ENCODE assay signal across 1 cellular context in the genomic region with DNA sequence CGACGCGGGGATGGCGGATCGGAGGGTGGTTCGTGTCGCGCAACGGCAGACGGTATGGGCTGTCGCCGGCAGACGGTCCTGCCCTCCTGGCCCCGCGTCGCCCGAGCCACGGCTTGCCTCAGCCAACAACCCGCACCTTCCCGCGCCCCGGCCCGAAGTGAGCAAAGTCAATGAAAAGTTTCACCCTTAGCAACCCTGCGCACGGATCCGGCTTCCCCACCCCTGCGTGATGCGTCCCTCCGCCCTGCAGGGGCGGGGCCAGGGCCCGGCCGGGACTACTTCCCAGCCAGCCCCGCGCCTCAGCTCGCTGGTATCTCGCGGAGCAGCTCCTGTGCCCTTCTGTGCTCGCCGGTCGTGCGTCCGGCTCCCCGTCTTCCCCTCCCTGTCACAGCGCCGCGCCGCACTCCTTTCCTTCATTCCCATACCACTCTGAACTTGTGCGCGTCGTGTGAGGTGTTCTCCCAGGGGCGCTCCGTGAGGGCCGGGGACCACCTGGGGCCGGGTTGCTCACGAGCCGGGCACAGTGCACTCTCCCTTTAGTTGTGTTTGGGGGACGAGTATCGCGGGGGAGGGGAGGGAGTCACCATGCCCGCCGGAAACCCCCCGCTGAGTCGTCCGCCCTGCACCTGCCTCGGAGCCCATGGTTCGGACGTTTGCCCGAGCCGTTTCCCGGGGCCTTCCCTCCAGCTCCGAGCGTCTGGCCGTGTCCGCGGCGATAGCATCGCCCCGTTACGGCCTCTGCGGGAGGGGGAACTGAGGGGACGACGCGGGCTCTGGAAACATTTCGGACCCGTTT.
TF ChIP-seq lines count a peak whose summit lies in the region.

A gene with protein sequence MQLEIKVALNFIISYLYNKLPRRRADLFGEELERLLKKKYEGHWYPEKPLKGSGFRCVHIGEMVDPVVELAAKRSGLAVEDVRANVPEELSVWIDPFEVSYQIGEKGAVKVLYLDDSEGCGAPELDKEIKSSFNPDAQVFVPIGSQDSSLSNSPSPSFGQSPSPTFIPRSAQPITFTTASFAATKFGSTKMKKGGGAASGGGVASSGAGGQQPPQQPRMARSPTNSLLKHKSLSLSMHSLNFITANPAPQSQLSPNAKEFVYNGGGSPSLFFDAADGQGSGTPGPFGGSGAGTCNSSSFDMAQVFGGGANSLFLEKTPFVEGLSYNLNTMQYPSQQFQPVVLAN (minus strand): TSS at position 163 of the 796 bp plus-strand sequence. CDS start 9,456 bp downstream, outside the sequence.

TF ChIP-seq in WTC11, 78 proteins besides CTCF, POLR2A, EP300 and RAD21 (continued from another document and continues in another):
- TF ChIP-seq, protein P1, sequence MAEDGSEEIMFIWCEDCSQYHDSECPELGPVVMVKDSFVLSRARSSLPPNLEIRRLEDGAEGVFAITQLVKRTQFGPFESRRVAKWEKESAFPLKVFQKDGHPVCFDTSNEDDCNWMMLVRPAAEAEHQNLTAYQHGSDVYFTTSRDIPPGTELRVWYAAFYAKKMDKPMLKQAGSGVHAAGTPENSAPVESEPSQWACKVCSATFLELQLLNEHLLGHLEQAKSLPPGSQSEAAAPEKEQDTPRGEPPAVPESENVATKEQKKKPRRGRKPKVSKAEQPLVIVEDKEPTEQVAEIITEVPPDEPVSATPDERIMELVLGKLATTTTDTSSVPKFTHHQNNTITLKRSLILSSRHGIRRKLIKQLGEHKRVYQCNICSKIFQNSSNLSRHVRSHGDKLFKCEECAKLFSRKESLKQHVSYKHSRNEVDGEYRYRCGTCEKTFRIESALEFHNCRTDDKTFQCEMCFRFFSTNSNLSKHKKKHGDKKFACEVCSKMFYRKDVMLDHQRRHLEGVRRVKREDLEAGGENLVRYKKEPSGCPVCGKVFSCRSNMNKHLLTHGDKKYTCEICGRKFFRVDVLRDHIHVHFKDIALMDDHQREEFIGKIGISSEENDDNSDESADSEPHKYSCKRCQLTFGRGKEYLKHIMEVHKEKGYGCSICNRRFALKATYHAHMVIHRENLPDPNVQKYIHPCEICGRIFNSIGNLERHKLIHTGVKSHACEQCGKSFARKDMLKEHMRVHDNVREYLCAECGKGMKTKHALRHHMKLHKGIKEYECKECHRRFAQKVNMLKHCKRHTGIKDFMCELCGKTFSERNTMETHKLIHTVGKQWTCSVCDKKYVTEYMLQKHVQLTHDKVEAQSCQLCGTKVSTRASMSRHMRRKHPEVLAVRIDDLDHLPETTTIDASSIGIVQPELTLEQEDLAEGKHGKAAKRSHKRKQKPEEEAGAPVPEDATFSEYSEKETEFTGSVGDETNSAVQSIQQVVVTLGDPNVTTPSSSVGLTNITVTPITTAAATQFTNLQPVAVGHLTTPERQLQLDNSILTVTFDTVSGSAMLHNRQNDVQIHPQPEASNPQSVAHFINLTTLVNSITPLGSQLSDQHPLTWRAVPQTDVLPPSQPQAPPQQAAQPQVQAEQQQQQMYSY (CRISPR knock-in tag; IDR thresholded peaks at IDR 0.05): peak; percentile 11; the same call in 1 of the 2 replicates
- TF ChIP-seq JAZF1 (CRISPR knock-in tag; IDR thresholded peaks at IDR 0.05) (no peak), KAT7 (CRISPR knock-in tag; IDR thresholded peaks at IDR 0.05; ENCODE audit: borderline replicate concordance) (peak; percentile 57; the same call in 1 of the 2 replicates), ZNF423 (CRISPR knock-in tag; IDR thresholded peaks at IDR 0.05) (peak; percentile 80), RELA (CRISPR knock-in tag; IDR thresholded peaks at IDR 0.05; ENCODE audit: borderline replicate concordance) (no peak), FOXK1 (CRISPR knock-in tag; IDR thresholded peaks at IDR 0.05) (peak; percentile 65), ZNF232 (CRISPR knock-in tag; IDR thresholded peaks at IDR 0.05) (peak; percentile 74), FOXP1 (CRISPR knock-in tag; IDR thresholded peaks at IDR 0.05; ENCODE audit: borderline replicate concordance) (peak; percentile 86), MXD4 (CRISPR knock-in tag; IDR thresholded peaks at IDR 0.05; ENCODE audit: borderline replicate concordance) (no peak), RORB (CRISPR knock-in tag; IDR thresholded peaks at IDR 0.05) (peak; percentile 93), NR2C2 (CRISPR knock-in tag; IDR thresholded peaks at IDR 0.05) (no peak), NFATC4 (CRISPR knock-in tag; IDR thresholded peaks at IDR 0.05) (peak; percentile 94), CBFB (CRISPR knock-in tag; IDR thresholded peaks at IDR 0.05; ENCODE audit: low read depth) (peak; percentile 99), NFE2L1 (CRISPR knock-in tag; IDR thresholded peaks at IDR 0.05) (peak; percentile 83), SOX15 (CRISPR knock-in tag; IDR thresholded peaks at IDR 0.05) (no peak), ZNF416 (CRISPR knock-in tag; IDR thresholded peaks at IDR 0.05) (peak; percentile 97), ZNF317 (CRISPR knock-in tag; IDR thresholded peaks at IDR 0.05; ENCODE audit: borderline replicate concordance, low read depth) (0 out of 2 replicates have a peak, but pooled peaks have one; percentile 29), OVOL2 (CRISPR knock-in tag; IDR thresholded peaks at IDR 0.05; ENCODE audit: borderline replicate concordance) (peak; percentile 63; the same call in 1 of the 2 replicates), EMX1 (CRISPR knock-in tag; IDR thresholded peaks at IDR 0.05) (peak; percentile 89), GABPB1 (CRISPR knock-in tag; IDR thresholded peaks at IDR 0.05) (peak; percentile 87; the same call in 1 of the 2 replicates), MYBL2 (CRISPR knock-in tag; IDR thresholded peaks at IDR 0.05) (peak; percentile 84), TEAD4 (CRISPR knock-in tag; IDR thresholded peaks at IDR 0.05) (peak; percentile 11; the same call in 1 of the 2 replicates), SP1 (CRISPR knock-in tag; conservative IDR thresholded peaks at IDR 0.05) (peak; percentile 99), IRF2 (CRISPR knock-in tag; IDR thresholded peaks at IDR 0.05; ENCODE audit: borderline replicate concordance, low read depth) (0 out of 2 replicates have a peak, but pooled peaks have one; percentile 47), SMAD3 (CRISPR knock-in tag; IDR thresholded peaks at IDR 0.05; ENCODE audit: borderline replicate concordance) (peak; percentile 23; the same call in 1 of the 2 replicates)
- TF ChIP-seq, protein P2, sequence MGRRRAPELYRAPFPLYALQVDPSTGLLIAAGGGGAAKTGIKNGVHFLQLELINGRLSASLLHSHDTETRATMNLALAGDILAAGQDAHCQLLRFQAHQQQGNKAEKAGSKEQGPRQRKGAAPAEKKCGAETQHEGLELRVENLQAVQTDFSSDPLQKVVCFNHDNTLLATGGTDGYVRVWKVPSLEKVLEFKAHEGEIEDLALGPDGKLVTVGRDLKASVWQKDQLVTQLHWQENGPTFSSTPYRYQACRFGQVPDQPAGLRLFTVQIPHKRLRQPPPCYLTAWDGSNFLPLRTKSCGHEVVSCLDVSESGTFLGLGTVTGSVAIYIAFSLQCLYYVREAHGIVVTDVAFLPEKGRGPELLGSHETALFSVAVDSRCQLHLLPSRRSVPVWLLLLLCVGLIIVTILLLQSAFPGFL (CRISPR knock-in tag; IDR thresholded peaks at IDR 0.05; ENCODE audit: borderline replicate concordance): peak; percentile 53; the same call in 1 of the 2 replicates
- TF ChIP-seq, protein P3, sequence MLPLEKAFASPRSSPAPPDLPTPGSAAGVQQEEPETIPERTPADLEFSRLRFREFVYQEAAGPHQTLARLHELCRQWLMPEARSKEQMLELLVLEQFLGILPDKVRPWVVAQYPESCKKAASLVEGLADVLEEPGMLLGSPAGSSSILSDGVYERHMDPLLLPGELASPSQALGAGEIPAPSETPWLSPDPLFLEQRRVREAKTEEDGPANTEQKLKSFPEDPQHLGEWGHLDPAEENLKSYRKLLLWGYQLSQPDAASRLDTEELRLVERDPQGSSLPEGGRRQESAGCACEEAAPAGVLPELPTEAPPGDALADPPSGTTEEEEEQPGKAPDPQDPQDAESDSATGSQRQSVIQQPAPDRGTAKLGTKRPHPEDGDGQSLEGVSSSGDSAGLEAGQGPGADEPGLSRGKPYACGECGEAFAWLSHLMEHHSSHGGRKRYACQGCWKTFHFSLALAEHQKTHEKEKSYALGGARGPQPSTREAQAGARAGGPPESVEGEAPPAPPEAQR (CRISPR knock-in tag; IDR thresholded peaks at IDR 0.05): no peak
- TF ChIP-seq, protein P4, sequence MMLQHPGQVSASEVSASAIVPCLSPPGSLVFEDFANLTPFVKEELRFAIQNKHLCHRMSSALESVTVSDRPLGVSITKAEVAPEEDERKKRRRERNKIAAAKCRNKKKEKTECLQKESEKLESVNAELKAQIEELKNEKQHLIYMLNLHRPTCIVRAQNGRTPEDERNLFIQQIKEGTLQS (CRISPR knock-in tag; conservative IDR thresholded peaks at IDR 0.05): no peak
- TF ChIP-seq, protein P5, sequence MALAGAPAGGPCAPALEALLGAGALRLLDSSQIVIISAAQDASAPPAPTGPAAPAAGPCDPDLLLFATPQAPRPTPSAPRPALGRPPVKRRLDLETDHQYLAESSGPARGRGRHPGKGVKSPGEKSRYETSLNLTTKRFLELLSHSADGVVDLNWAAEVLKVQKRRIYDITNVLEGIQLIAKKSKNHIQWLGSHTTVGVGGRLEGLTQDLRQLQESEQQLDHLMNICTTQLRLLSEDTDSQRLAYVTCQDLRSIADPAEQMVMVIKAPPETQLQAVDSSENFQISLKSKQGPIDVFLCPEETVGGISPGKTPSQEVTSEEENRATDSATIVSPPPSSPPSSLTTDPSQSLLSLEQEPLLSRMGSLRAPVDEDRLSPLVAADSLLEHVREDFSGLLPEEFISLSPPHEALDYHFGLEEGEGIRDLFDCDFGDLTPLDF (CRISPR knock-in tag; IDR thresholded peaks at IDR 0.05): no peak; the same call in 1 of the 2 replicates
- TF ChIP-seq, protein P6, sequence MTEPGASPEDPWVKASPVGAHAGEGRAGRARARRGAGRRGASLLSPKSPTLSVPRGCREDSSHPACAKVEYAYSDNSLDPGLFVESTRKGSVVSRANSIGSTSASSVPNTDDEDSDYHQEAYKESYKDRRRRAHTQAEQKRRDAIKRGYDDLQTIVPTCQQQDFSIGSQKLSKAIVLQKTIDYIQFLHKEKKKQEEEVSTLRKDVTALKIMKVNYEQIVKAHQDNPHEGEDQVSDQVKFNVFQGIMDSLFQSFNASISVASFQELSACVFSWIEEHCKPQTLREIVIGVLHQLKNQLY (CRISPR knock-in tag; IDR thresholded peaks at IDR 0.05): peak; percentile 23; the same call in 1 of the 2 replicates
- TF ChIP-seq, protein P7, sequence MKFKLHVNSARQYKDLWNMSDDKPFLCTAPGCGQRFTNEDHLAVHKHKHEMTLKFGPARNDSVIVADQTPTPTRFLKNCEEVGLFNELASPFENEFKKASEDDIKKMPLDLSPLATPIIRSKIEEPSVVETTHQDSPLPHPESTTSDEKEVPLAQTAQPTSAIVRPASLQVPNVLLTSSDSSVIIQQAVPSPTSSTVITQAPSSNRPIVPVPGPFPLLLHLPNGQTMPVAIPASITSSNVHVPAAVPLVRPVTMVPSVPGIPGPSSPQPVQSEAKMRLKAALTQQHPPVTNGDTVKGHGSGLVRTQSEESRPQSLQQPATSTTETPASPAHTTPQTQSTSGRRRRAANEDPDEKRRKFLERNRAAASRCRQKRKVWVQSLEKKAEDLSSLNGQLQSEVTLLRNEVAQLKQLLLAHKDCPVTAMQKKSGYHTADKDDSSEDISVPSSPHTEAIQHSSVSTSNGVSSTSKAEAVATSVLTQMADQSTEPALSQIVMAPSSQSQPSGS (CRISPR knock-in tag; IDR thresholded peaks at IDR 0.05; ENCODE audit: borderline replicate concordance, low read depth): peak; percentile 55; the same call in 1 of the 2 replicates
- TF ChIP-seq, protein P8, sequence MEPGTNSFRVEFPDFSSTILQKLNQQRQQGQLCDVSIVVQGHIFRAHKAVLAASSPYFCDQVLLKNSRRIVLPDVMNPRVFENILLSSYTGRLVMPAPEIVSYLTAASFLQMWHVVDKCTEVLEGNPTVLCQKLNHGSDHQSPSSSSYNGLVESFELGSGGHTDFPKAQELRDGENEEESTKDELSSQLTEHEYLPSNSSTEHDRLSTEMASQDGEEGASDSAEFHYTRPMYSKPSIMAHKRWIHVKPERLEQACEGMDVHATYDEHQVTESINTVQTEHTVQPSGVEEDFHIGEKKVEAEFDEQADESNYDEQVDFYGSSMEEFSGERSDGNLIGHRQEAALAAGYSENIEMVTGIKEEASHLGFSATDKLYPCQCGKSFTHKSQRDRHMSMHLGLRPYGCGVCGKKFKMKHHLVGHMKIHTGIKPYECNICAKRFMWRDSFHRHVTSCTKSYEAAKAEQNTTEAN (CRISPR knock-in tag; IDR thresholded peaks at IDR 0.05): no peak; the same call in 1 of the 2 replicates
- TF ChIP-seq, protein P9, sequence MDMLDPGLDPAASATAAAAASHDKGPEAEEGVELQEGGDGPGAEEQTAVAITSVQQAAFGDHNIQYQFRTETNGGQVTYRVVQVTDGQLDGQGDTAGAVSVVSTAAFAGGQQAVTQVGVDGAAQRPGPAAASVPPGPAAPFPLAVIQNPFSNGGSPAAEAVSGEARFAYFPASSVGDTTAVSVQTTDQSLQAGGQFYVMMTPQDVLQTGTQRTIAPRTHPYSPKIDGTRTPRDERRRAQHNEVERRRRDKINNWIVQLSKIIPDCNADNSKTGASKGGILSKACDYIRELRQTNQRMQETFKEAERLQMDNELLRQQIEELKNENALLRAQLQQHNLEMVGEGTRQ (CRISPR knock-in tag; IDR thresholded peaks at IDR 0.05): no peak; the same call in none of the 2 replicates
- TF ChIP-seq, protein P10, sequence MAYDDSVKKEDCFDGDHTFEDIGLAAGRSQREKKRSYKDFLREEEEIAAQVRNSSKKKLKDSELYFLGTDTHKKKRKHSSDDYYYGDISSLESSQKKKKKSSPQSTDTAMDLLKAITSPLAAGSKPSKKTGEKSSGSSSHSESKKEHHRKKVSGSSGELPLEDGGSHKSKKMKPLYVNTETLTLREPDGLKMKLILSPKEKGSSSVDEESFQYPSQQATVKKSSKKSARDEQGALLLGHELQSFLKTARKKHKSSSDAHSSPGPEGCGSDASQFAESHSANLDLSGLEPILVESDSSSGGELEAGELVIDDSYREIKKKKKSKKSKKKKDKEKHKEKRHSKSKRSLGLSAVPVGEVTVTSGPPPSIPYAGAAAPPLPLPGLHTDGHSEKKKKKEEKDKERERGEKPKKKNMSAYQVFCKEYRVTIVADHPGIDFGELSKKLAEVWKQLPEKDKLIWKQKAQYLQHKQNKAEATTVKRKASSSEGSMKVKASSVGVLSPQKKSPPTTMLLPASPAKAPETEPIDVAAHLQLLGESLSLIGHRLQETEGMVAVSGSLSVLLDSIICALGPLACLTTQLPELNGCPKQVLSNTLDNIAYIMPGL (CRISPR knock-in tag; IDR thresholded peaks at IDR 0.05): peak; percentile 89
- TF ChIP-seq, protein P11, sequence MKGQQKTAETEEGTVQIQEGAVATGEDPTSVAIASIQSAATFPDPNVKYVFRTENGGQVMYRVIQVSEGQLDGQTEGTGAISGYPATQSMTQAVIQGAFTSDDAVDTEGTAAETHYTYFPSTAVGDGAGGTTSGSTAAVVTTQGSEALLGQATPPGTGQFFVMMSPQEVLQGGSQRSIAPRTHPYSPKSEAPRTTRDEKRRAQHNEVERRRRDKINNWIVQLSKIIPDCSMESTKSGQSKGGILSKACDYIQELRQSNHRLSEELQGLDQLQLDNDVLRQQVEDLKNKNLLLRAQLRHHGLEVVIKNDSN (CRISPR knock-in tag; IDR thresholded peaks at IDR 0.05): peak; percentile 60; the same call in 1 of the 2 replicates
- TF ChIP-seq, protein P12, sequence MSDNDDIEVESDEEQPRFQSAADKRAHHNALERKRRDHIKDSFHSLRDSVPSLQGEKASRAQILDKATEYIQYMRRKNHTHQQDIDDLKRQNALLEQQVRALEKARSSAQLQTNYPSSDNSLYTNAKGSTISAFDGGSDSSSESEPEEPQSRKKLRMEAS (CRISPR knock-in tag; IDR thresholded peaks at IDR 0.05): peak; percentile 88
- TF ChIP-seq, protein P13, sequence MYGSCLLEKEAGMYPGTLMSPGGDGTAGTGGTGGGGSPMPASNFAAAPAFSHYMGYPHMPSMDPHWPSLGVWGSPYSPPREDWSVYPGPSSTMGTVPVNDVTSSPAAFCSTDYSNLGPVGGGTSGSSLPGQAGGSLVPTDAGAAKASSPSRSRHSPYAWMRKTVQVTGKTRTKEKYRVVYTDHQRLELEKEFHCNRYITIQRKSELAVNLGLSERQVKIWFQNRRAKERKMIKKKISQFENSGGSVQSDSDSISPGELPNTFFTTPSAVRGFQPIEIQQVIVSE (CRISPR knock-in tag; IDR thresholded peaks at IDR 0.05; ENCODE audit: borderline replicate concordance): no peak; the same call in 1 of the 2 replicates
